1 cellular context compared by ENCODE assay signal in the genomic region with DNA sequence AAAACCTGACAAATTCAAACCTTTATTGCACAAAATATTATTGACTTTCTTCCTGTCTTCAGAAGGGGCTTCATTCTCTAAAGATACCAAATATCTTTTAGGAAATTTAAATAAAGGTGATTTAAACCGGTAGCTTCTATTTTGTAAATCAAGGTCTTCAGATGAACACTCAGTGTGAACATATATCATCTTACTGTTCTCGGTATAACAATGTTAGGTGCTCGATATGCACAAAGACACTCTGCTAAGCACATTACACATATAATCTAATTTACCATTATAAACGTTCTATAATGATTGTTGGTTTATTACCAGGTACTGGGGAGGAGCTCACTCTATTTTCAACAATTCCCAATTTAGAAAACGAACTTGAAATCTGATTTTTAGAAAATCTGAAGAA.
TF ChIP-seq lines count a peak whose summit lies in the region.

No MANE protein-coding gene starts in this region.

TF ChIP-seq in GM23338, 12 proteins besides CTCF, POLR2A, EP300 and RAD21 (continued from another document):
- TF ChIP-seq REST (IDR thresholded peaks at IDR 0.05; ENCODE audit: unreplicated experiment): no peak
- no peak for TF ChIP-seq STAT1 (IDR thresholded peaks at IDR 0.05; ENCODE audit: unreplicated experiment)
- no peak for TF ChIP-seq ZNF331 (CRISPR knock-in tag; IDR thresholded peaks at IDR 0.05; ENCODE audit: low read depth)
- TF ChIP-seq CREB1 (CRISPR knock-in tag; IDR thresholded peaks at IDR 0.05; ENCODE audit: low read depth): no peak
- TF ChIP-seq ETS1 (IDR thresholded peaks at IDR 0.05): no peak
- no peak for TF ChIP-seq EZH2phosphoT487 (IDR thresholded peaks at IDR 0.05; ENCODE audit: unreplicated experiment)
- TF ChIP-seq POLR2AphosphoS5 (IDR thresholded peaks at IDR 0.05; ENCODE audit: low read depth): no peak
- TF ChIP-seq JUNB (IDR thresholded peaks at IDR 0.05; ENCODE audit: unreplicated experiment): no peak
